In genomic region chr6:134169881-134170486, GRCh38 we compare ENCODE assay signal across 9 cellular contexts.
DNase-seq lines count a peak whose midpoint lies in the region; ATAC-seq and TF ChIP-seq lines count a peak whose summit lies in the region.
"Had no signal": no experiment of that assay in that cellular context is flagged by ENCODE, and none has a peak within 500 bp of the region (broad histone marks: within the 10 kb centered on the region; RNA-seq: fewer than 3 reads in every experiment).

No MANE protein-coding gene starts in this region.

- no peaks in the 10 kb centered on the region for H3K9me3 ChIP-seq in heart left ventricle
- H3K9me3 ChIP-seq in mesenchymal stem cell (ENCODE audit: control insufficient read depth, low read length): no peaks in the 10 kb centered on the region
- H3K9me3 ChIP-seq in MM.1S (replicated peaks; ENCODE audit: insufficient read depth, low read length): no peaks in the 10 kb centered on the region
- no peaks in the 10 kb centered on the region for H3K9me3 ChIP-seq in colonic mucosa

- H3K27ac Mint-ChIP-seq in type B pancreatic cell: no peak overlapping the region

- H2AFZ ChIP-seq in mesenchymal stem cell (ENCODE audit: low read depth, low read length) (no peak overlapping the region), MM.1S (ENCODE audit: low read length) (no peak overlapping the region)

- intact Hi-C loops in heart left ventricle (cut with DNase I) (loop anchor here in 9 of 10 donors (5.0 to 10.0 kb wide), 10 partner anchors 175 to 772 kb away; no protein-coding TSS in a partner anchor), cardiac septum (cut with DNase I) (loop anchor here (5.0 to 10.0 kb wide), 3 partner anchors 275 to 767 kb away; no protein-coding TSS in a partner anchor), colonic mucosa (cut with DNase I) (loop anchor here (5.0 kb wide), 1 partner anchor 712 kb away; no protein-coding TSS in a partner anchor)

- peak overlapping the region; percentile 97 for H3K9ac ChIP-seq in mesenchymal stem cell (ENCODE audit: low read length)
- no peak overlapping the region for H3K9ac ChIP-seq in MM.1S (ENCODE audit: low read length)
- H3K9ac ChIP-seq in colonic mucosa (ENCODE audit: low read depth in 2 of 2, low read length in 2 of 2): no peak overlapping the region

- no peak for TF ChIP-seq CTCF in heart left ventricle (IDR thresholded peaks at IDR 0.05)
- TF ChIP-seq CTCF in choroid plexus epithelial cell (conservative IDR thresholded peaks at IDR 0.05; ENCODE audit: low read depth, low read length): no peak
- TF ChIP-seq CTCF in type B pancreatic cell (conservative IDR thresholded peaks at IDR 0.05): no peak
- no peak for TF ChIP-seq CTCF in MM.1S (IDR thresholded peaks at IDR 0.05; ENCODE audit: low read length)
- no peak for TF ChIP-seq CTCF in colonic mucosa (IDR thresholded peaks at IDR 0.05)

- H3K9me3 Mint-ChIP-seq in type B pancreatic cell: no peaks in the 10 kb centered on the region

- no peaks in the 10 kb centered on the region for H3K9me2 ChIP-seq in MM.1S (replicated peaks; ENCODE audit: insufficient read depth, low read length)

- no peak overlapping the region for H3K14ac ChIP-seq in mesenchymal stem cell (ENCODE audit: low read length in 2 of 2)

- no peak overlapping the region for H2BK5ac ChIP-seq in mesenchymal stem cell (ENCODE audit: low read depth, low read length, poor library complexity, severe bottlenecking)

- peaks cover 40% of the 10 kb centered on the region for H3K79me2 ChIP-seq in MM.1S (ENCODE audit: low read length)

- no peaks in the 10 kb centered on the region for H3K79me1 ChIP-seq in mesenchymal stem cell (replicated peaks; ENCODE audit: low read length, poor library complexity, severe bottlenecking)

- H3K23ac ChIP-seq in mesenchymal stem cell (ENCODE audit: low read length in 2 of 2): no peak overlapping the region

- H3K27me3 Mint-ChIP-seq in type B pancreatic cell: peaks cover 27% of the 10 kb centered on the region

- H4K8ac ChIP-seq in mesenchymal stem cell (ENCODE audit: low read length): no peak overlapping the region

- no peak for ATAC-seq in heart left ventricle
- no peak for ATAC-seq in GM18861 (IDR thresholded peaks at IDR 0.05; ENCODE audit: unreplicated experiment)

- peak in 1 of 2 donors; percentile 15 for TF ChIP-seq POLR2A in heart left ventricle (IDR thresholded peaks at IDR 0.05)

- H3K27ac ChIP-seq in heart left ventricle (peak overlapping the region in 9 of 12 donors; percentile 24 to 99 (median 54)), mesenchymal stem cell (ENCODE audit: low read length, poor library complexity, severe bottlenecking) (peak overlapping the region; percentile 26), MM.1S (ENCODE audit: low read length) (no peak overlapping the region), colonic mucosa (no peak overlapping the region)

- H3K4me1 ChIP-seq in heart left ventricle (peaks cover 0 to 46% (median 26%) of the 10 kb centered on the region in 12 donors), mesenchymal stem cell (ENCODE audit: control insufficient read depth, insufficient read depth, low read depth, low read length) (peaks cover 10% of the 10 kb centered on the region), MM.1S (ENCODE audit: low read length) (peaks cover 16% of the 10 kb centered on the region), colonic mucosa (no peaks in the 10 kb centered on the region)

- H3K4me3 ChIP-seq in heart left ventricle: peak overlapping the region; percentile 11 to 96 (median 76)
- H3K4me3 ChIP-seq in choroid plexus epithelial cell (ENCODE audit: low read depth, low read length): peak overlapping the region; percentile 73
- H3K4me3 ChIP-seq in mesenchymal stem cell (ENCODE audit: insufficient read depth in 1 of 2, low read depth in 1 of 2, low read length in 2 of 2): peak overlapping the region; percentile 15 to 90
- no peak overlapping the region for H3K4me3 ChIP-seq in MM.1S (ENCODE audit: low read length)
- H3K4me3 ChIP-seq in colonic mucosa: no peak overlapping the region

- no peak overlapping the region for H4K91ac ChIP-seq in mesenchymal stem cell (ENCODE audit: low read length)

- 0 out of 2 replicates have a peak, but pooled peaks cover 10% of the 10 kb centered on the region for H4K20me1 ChIP-seq in MM.1S (ENCODE audit: insufficient read depth, low read length)

- WGBS in heart left ventricle, 4 donors: 45 to 61% (median 56%) methylated on average over 23 of the region's 23 CpGs
- 93% methylated on average over 23 of the region's 23 CpGs for WGBS in mesenchymal stem cell

- H3K4me2 ChIP-seq in mesenchymal stem cell (ENCODE audit: low read length, poor library complexity, severe bottlenecking) (peak overlapping the region; percentile 49), MM.1S (ENCODE audit: low read depth, low read length) (no peak overlapping the region)

- H3K18ac ChIP-seq in mesenchymal stem cell (ENCODE audit: low read depth in 1 of 2, low read length in 2 of 2): no peak overlapping the region

- H2BK15ac ChIP-seq in mesenchymal stem cell (ENCODE audit: low read depth, poor library complexity, severe bottlenecking): no peak overlapping the region

- H3K4ac ChIP-seq in mesenchymal stem cell (ENCODE audit: low read depth in 1 of 2, low read length in 2 of 2): no peak overlapping the region

- no peaks in the 10 kb centered on the region for H3K27me3 ChIP-seq in heart left ventricle
- H3K27me3 ChIP-seq in mesenchymal stem cell (ENCODE audit: control insufficient read depth in 1 of 2, insufficient read depth in 1 of 2, low read length in 2 of 2): no peaks in the 10 kb centered on the region
- H3K27me3 ChIP-seq in MM.1S (replicated peaks; ENCODE audit: insufficient read depth, low read length): no peaks in the 10 kb centered on the region
- H3K27me3 ChIP-seq in colonic mucosa: no peaks in the 10 kb centered on the region

- DNase-seq in heart left ventricle (peak in 2 of 5 donors; percentile 41 to 42), cardiac septum (ENCODE audit: low spot score) (no peak), choroid plexus epithelial cell (ENCODE audit: low read depth) (peak; percentile 38), mesenchymal stem cell (no peak), type B pancreatic cell (ENCODE audit: extremely low spot score, unreplicated experiment) (no peak), MM.1S (no peak), colonic mucosa (no peak)
- DNase-seq: activated CD8-positive, alpha-beta memory T cell treated with anti-CD3 and anti-CD28 coated beads, Interleukin-2, amount 50 U/mL, for 48 hours had no signal

- H2BK12ac ChIP-seq in mesenchymal stem cell (ENCODE audit: low read length in 2 of 2): no peak overlapping the region

- H3F3A ChIP-seq in MM.1S (ENCODE audit: insufficient read depth, low read length): peaks cover 44% of the 10 kb centered on the region

- H3K4me3 Mint-ChIP-seq in type B pancreatic cell: peak overlapping the region; percentile 68

- H3K36me3 Mint-ChIP-seq in type B pancreatic cell: peaks cover 35% of the 10 kb centered on the region

- H2BK120ac ChIP-seq in mesenchymal stem cell (ENCODE audit: low read depth, low read length): no peak overlapping the region

- peaks cover 2 to 64% (median 59%) of the 10 kb centered on the region in 9 donors for H3K36me3 ChIP-seq in heart left ventricle
- H3K36me3 ChIP-seq in mesenchymal stem cell (ENCODE audit: control insufficient read depth in 1 of 2, insufficient read depth in 2 of 2, low read depth in 1 of 2, low read length in 2 of 2): peaks cover 28 to 61% of the 10 kb centered on the region in 2 experiments
- peaks cover 29% of the 10 kb centered on the region for H3K36me3 ChIP-seq in MM.1S (replicated peaks; ENCODE audit: insufficient read depth, low read length)
- no peaks in the 10 kb centered on the region for H3K36me3 ChIP-seq in colonic mucosa

- H3K4me1 Mint-ChIP-seq in type B pancreatic cell (ENCODE audit: unreplicated experiment): peaks cover 35% of the 10 kb centered on the region

- no peak overlapping the region for H2AK5ac ChIP-seq in mesenchymal stem cell (ENCODE audit: low read length, severe bottlenecking)

Comparison
In these comparisons a context has a peak if more than half of its experiments do, and no peak if none do; other contexts are left out.
1. H3K27ac ChIP-seq: peak in heart left ventricle (9 of 12) and mesenchymal stem cell (single experiment); none in MM.1S (single experiment) and colonic mucosa (single experiment).
2. H3K4me3 ChIP-seq: peak in heart left ventricle (12 of 12), choroid plexus epithelial cell (single experiment) and mesenchymal stem cell (2 of 2); none in MM.1S (single experiment) and colonic mucosa (single experiment).